1 cellular context compared by ENCODE assay signal in the genomic region with DNA sequence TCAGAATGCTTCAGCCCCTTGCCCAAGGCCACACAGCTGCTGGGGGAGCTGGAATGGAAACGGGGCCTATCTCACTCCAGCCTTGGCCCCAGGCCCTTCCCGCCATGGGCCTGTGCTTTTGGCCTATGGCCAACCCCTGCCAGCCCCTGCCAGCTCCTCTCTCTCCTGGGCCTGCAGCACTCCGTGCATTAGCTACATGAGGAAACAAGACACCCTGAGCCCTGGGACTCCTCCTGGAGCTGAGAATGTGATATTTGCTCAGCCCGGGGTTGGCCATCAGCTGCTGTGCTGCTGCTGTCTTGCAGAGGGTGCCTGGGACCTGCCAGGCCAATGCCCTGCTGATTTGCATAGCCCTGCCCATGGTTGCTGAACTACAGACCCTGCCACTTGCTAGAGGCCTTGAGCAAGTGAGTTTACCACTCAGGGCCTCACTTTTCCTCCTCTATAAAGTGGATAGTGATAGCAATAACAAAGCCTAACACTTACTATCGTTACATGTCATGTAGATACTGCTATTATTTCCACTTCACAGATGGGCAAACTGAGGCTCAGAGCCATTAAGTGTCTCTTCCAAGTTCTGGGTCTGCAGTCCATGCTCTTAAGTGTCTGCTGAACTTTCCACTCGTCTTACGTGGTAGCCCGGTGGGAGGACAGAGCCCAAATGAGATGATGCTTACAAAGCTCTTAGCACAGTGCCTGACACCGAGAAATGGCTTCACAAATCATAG.
TF ChIP-seq lines count a peak whose summit lies in the region.

No MANE protein-coding gene starts in this region.

TF ChIP-seq in HepG2, 621 proteins besides CTCF, POLR2A, EP300 and RAD21 (continued from another document and continues in another):
- TF ChIP-seq, protein P1, sequence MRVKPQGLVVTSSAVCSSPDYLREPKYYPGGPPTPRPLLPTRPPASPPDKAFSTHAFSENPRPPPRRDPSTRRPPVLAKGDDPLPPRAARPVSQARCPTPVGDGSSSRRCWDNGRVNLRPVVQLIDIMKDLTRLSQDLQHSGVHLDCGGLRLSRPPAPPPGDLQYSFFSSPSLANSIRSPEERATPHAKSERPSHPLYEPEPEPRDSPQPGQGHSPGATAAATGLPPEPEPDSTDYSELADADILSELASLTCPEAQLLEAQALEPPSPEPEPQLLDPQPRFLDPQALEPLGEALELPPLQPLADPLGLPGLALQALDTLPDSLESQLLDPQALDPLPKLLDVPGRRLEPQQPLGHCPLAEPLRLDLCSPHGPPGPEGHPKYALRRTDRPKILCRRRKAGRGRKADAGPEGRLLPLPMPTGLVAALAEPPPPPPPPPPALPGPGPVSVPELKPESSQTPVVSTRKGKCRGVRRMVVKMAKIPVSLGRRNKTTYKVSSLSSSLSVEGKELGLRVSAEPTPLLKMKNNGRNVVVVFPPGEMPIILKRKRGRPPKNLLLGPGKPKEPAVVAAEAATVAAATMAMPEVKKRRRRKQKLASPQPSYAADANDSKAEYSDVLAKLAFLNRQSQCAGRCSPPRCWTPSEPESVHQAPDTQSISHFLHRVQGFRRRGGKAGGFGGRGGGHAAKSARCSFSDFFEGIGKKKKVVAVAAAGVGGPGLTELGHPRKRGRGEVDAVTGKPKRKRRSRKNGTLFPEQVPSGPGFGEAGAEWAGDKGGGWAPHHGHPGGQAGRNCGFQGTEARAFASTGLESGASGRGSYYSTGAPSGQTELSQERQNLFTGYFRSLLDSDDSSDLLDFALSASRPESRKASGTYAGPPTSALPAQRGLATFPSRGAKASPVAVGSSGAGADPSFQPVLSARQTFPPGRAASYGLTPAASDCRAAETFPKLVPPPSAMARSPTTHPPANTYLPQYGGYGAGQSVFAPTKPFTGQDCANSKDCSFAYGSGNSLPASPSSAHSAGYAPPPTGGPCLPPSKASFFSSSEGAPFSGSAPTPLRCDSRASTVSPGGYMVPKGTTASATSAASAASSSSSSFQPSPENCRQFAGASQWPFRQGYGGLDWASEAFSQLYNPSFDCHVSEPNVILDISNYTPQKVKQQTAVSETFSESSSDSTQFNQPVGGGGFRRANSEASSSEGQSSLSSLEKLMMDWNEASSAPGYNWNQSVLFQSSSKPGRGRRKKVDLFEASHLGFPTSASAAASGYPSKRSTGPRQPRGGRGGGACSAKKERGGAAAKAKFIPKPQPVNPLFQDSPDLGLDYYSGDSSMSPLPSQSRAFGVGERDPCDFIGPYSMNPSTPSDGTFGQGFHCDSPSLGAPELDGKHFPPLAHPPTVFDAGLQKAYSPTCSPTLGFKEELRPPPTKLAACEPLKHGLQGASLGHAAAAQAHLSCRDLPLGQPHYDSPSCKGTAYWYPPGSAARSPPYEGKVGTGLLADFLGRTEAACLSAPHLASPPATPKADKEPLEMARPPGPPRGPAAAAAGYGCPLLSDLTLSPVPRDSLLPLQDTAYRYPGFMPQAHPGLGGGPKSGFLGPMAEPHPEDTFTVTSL (CRISPR knock-in tag; IDR thresholded peaks at IDR 0.05; ENCODE audit: borderline replicate concordance), result peak; percentile 20; the same call in 1 of the 2 replicates
- peak; percentile 82 for TF ChIP-seq ZNF768 (CRISPR knock-in tag; IDR thresholded peaks at IDR 0.05)
- TF ChIP-seq CBX5 (CRISPR knock-in tag; IDR thresholded peaks at IDR 0.05; ENCODE audit: borderline replicate concordance), result no peak
- TF ChIP-seq TRIM24 (CRISPR knock-in tag; IDR thresholded peaks at IDR 0.05), result no peak
- TF ChIP-seq, protein P2, sequence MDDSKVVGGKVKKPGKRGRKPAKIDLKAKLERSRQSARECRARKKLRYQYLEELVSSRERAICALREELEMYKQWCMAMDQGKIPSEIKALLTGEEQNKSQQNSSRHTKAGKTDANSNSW (CRISPR knock-in tag; IDR thresholded peaks at IDR 0.05; ENCODE audit: borderline replicate concordance), result no peak
- no peak for TF ChIP-seq KAT2B (IDR thresholded peaks at IDR 0.05; ENCODE audit: borderline replicate concordance, low read depth, low read length)
- no peak for TF ChIP-seq SCMH1 (CRISPR knock-in tag; IDR thresholded peaks at IDR 0.05; ENCODE audit: borderline replicate concordance)
- TF ChIP-seq, protein P3, sequence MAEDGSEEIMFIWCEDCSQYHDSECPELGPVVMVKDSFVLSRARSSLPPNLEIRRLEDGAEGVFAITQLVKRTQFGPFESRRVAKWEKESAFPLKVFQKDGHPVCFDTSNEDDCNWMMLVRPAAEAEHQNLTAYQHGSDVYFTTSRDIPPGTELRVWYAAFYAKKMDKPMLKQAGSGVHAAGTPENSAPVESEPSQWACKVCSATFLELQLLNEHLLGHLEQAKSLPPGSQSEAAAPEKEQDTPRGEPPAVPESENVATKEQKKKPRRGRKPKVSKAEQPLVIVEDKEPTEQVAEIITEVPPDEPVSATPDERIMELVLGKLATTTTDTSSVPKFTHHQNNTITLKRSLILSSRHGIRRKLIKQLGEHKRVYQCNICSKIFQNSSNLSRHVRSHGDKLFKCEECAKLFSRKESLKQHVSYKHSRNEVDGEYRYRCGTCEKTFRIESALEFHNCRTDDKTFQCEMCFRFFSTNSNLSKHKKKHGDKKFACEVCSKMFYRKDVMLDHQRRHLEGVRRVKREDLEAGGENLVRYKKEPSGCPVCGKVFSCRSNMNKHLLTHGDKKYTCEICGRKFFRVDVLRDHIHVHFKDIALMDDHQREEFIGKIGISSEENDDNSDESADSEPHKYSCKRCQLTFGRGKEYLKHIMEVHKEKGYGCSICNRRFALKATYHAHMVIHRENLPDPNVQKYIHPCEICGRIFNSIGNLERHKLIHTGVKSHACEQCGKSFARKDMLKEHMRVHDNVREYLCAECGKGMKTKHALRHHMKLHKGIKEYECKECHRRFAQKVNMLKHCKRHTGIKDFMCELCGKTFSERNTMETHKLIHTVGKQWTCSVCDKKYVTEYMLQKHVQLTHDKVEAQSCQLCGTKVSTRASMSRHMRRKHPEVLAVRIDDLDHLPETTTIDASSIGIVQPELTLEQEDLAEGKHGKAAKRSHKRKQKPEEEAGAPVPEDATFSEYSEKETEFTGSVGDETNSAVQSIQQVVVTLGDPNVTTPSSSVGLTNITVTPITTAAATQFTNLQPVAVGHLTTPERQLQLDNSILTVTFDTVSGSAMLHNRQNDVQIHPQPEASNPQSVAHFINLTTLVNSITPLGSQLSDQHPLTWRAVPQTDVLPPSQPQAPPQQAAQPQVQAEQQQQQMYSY (CRISPR knock-in tag; IDR thresholded peaks at IDR 0.05), result no peak
- TF ChIP-seq, protein P4, sequence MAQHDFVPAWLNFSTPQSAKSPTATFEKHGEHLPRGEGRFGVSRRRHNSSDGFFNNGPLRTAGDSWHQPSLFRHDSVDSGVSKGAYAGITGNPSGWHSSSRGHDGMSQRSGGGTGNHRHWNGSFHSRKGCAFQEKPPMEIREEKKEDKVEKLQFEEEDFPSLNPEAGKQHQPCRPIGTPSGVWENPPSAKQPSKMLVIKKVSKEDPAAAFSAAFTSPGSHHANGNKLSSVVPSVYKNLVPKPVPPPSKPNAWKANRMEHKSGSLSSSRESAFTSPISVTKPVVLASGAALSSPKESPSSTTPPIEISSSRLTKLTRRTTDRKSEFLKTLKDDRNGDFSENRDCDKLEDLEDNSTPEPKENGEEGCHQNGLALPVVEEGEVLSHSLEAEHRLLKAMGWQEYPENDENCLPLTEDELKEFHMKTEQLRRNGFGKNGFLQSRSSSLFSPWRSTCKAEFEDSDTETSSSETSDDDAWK (CRISPR knock-in tag; IDR thresholded peaks at IDR 0.05), result no peak
- TF ChIP-seq ZNF180 (CRISPR knock-in tag; IDR thresholded peaks at IDR 0.05; ENCODE audit: borderline replicate concordance, low read depth), result no peak
- TF ChIP-seq KDM1A (CRISPR knock-in tag; IDR thresholded peaks at IDR 0.05), result peak; percentile 64; the same call in 1 of the 2 replicates
- TF ChIP-seq SAP130 (CRISPR knock-in tag; IDR thresholded peaks at IDR 0.05; ENCODE audit: low read depth), result no peak
- TF ChIP-seq, protein P5, sequence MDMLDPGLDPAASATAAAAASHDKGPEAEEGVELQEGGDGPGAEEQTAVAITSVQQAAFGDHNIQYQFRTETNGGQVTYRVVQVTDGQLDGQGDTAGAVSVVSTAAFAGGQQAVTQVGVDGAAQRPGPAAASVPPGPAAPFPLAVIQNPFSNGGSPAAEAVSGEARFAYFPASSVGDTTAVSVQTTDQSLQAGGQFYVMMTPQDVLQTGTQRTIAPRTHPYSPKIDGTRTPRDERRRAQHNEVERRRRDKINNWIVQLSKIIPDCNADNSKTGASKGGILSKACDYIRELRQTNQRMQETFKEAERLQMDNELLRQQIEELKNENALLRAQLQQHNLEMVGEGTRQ (IDR thresholded peaks at IDR 0.05; ENCODE audit: low read depth, low read length), result no peak
- TF ChIP-seq, protein P5 (CRISPR knock-in tag; IDR thresholded peaks at IDR 0.05; ENCODE audit: borderline replicate concordance), result no peak
- no peak for TF ChIP-seq MIXL1 (CRISPR knock-in tag; IDR thresholded peaks at IDR 0.05)
- no peak for TF ChIP-seq FOXA3 (CRISPR knock-in tag; IDR thresholded peaks at IDR 0.05)
- TF ChIP-seq, protein P6, sequence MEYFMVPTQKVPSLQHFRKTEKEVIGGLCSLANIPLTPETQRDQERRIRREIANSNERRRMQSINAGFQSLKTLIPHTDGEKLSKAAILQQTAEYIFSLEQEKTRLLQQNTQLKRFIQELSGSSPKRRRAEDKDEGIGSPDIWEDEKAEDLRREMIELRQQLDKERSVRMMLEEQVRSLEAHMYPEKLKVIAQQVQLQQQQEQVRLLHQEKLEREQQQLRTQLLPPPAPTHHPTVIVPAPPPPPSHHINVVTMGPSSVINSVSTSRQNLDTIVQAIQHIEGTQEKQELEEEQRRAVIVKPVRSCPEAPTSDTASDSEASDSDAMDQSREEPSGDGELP (IDR thresholded peaks at IDR 0.05; ENCODE audit: borderline replicate concordance, low read depth), result peak; percentile 29; the same call in 1 of the 2 replicates
- TF ChIP-seq, protein P7, sequence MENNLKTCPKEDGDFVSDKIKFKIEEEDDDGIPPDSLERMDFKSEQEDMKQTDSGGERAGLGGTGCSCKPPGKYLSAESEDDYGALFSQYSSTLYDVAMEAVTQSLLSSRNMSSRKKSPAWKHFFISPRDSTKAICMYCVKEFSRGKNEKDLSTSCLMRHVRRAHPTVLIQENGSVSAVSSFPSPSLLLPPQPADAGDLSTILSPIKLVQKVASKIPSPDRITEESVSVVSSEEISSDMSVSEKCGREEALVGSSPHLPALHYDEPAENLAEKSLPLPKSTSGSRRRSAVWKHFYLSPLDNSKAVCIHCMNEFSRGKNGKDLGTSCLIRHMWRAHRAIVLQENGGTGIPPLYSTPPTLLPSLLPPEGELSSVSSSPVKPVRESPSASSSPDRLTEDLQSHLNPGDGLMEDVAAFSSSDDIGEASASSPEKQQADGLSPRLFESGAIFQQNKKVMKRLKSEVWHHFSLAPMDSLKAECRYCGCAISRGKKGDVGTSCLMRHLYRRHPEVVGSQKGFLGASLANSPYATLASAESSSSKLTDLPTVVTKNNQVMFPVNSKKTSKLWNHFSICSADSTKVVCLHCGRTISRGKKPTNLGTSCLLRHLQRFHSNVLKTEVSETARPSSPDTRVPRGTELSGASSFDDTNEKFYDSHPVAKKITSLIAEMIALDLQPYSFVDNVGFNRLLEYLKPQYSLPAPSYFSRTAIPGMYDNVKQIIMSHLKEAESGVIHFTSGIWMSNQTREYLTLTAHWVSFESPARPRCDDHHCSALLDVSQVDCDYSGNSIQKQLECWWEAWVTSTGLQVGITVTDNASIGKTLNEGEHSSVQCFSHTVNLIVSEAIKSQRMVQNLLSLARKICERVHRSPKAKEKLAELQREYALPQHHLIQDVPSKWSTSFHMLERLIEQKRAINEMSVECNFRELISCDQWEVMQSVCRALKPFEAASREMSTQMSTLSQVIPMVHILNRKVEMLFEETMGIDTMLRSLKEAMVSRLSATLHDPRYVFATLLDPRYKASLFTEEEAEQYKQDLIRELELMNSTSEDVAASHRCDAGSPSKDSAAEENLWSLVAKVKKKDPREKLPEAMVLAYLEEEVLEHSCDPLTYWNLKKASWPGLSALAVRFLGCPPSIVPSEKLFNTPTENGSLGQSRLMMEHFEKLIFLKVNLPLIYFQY (CRISPR knock-in tag; IDR thresholded peaks at IDR 0.05; ENCODE audit: borderline replicate concordance), result no peak
- TF ChIP-seq ZNF772 (CRISPR knock-in tag; IDR thresholded peaks at IDR 0.05), result no peak
- TF ChIP-seq POLR2AphosphoS2 (IDR thresholded peaks at IDR 0.05; ENCODE audit: low read depth, low read length), result no peak
- TF ChIP-seq, protein P8, sequence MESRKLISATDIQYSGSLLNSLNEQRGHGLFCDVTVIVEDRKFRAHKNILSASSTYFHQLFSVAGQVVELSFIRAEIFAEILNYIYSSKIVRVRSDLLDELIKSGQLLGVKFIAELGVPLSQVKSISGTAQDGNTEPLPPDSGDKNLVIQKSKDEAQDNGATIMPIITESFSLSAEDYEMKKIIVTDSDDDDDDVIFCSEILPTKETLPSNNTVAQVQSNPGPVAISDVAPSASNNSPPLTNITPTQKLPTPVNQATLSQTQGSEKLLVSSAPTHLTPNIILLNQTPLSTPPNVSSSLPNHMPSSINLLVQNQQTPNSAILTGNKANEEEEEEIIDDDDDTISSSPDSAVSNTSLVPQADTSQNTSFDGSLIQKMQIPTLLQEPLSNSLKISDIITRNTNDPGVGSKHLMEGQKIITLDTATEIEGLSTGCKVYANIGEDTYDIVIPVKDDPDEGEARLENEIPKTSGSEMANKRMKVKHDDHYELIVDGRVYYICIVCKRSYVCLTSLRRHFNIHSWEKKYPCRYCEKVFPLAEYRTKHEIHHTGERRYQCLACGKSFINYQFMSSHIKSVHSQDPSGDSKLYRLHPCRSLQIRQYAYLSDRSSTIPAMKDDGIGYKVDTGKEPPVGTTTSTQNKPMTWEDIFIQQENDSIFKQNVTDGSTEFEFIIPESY (CRISPR knock-in tag; IDR thresholded peaks at IDR 0.05), result peak; percentile 90
- TF ChIP-seq HMGA1 (CRISPR knock-in tag; conservative IDR thresholded peaks at IDR 0.05), result no peak
- TF ChIP-seq ZMYM3 (CRISPR knock-in tag; IDR thresholded peaks at IDR 0.05), result peak; percentile 43; the same call in 1 of the 2 replicates
- no peak for TF ChIP-seq ZSCAN25 (CRISPR knock-in tag; IDR thresholded peaks at IDR 0.05)
- TF ChIP-seq, protein P9, sequence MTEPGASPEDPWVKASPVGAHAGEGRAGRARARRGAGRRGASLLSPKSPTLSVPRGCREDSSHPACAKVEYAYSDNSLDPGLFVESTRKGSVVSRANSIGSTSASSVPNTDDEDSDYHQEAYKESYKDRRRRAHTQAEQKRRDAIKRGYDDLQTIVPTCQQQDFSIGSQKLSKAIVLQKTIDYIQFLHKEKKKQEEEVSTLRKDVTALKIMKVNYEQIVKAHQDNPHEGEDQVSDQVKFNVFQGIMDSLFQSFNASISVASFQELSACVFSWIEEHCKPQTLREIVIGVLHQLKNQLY (CRISPR knock-in tag; IDR thresholded peaks at IDR 0.05), result no peak
- no peak for TF ChIP-seq ZNF780A (CRISPR knock-in tag; IDR thresholded peaks at IDR 0.05)
- TF ChIP-seq SIN3A (IDR thresholded peaks at IDR 0.05; ENCODE audit: borderline replicate concordance, low read depth, low read length), result no peak
- TF ChIP-seq, protein P10, sequence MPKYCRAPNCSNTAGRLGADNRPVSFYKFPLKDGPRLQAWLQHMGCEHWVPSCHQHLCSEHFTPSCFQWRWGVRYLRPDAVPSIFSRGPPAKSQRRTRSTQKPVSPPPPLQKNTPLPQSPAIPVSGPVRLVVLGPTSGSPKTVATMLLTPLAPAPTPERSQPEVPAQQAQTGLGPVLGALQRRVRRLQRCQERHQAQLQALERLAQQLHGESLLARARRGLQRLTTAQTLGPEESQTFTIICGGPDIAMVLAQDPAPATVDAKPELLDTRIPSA (CRISPR knock-in tag; IDR thresholded peaks at IDR 0.05; ENCODE audit: borderline replicate concordance), result no peak
- TF ChIP-seq NFE2L1 (CRISPR knock-in tag; IDR thresholded peaks at IDR 0.05; ENCODE audit: borderline replicate concordance), result no peak
- TF ChIP-seq ZNF629 (CRISPR knock-in tag; conservative IDR thresholded peaks at IDR 0.05), result peak; percentile 91
